12 cellular contexts compared by ENCODE assay signal in genomic region chr13:52447815-52448552, GRCh38. TPM values are rescaled to one million over a fixed set of nuclear protein-coding genes. Genes with fewer than 3 reads are reported as not detected.
DNase-seq lines count a peak whose midpoint lies in the region; ATAC-seq, FAIRE-seq and TF ChIP-seq lines count a peak whose summit lies in the region.
"Had no signal": no experiment of that assay in that cellular context is flagged by ENCODE, and none has a peak within 500 bp of the region (broad histone marks: within the 10 kb centered on the region; RNA-seq: fewer than 3 reads in every experiment).

No MANE protein-coding gene starts in this region.

- in situ Hi-C loops in HepG2 (cut with HindIII; ENCODE audit: extremely low pct_ligation_motif_present, low pct_unique_long_range_greater_than_20kb), result no loop called here

- H3K27ac ChIP-seq in HepG2 (ENCODE audit: extremely low read length, insufficient read depth, low read length) (no peak overlapping the region), right lobe of liver (no peak overlapping the region)
- H3K27ac ChIP-seq: parathyroid adenoma had no signal

- H3K36me3 ChIP-seq in HepG2 (replicated peaks in 1 of 2; ENCODE audit: control insufficient read depth in 1 of 2, insufficient read depth in 2 of 2, low read length in 2 of 2) (peaks cover 0 to 2% of the 10 kb centered on the region in 2 experiments; a peak in 2 of 5 replicates), right lobe of liver (no peaks in the 10 kb centered on the region)

- H3K4me1 Mint-ChIP-seq in T-helper 17 cell, result peaks cover 25% of the 10 kb centered on the region

- ATAC-seq in HepG2 (no peak), right lobe of liver (no peak), T-helper 17 cell (no peak), GM19035 (IDR thresholded peaks at IDR 0.05; ENCODE audit: unreplicated experiment) (no peak), GM19467 (IDR thresholded peaks at IDR 0.05; ENCODE audit: unreplicated experiment) (no peak), HG02610 (IDR thresholded peaks at IDR 0.05; ENCODE audit: unreplicated experiment) (no peak)

- H3K79me2 ChIP-seq in HepG2 (ENCODE audit: insufficient read depth, low read length), result peaks cover 36% of the 10 kb centered on the region
- H3K79me2 ChIP-seq: parathyroid adenoma had no signal

- BruUV-seq in HepG2 (replicated peaks; lab: Mats Ljungman, UMichigan), result no TSS peak

- TF ChIP-seq CTCF in HepG2 (CRISPR knock-in tag; IDR thresholded peaks at IDR 0.05) (no peak), right lobe of liver (IDR thresholded peaks at IDR 0.05) (no peak), fibroblast of villous mesenchyme (IDR thresholded peaks at IDR 0.05; ENCODE audit: insufficient read depth, low read depth, low read length) (no peak)

- TF ChIP-seq POLR2A in HepG2 (IDR thresholded peaks at IDR 0.05; ENCODE audit: insufficient read depth in 1 of 2, low read depth in 2 of 2, low read length in 2 of 2) (no peak), right lobe of liver (IDR thresholded peaks at IDR 0.05) (no peak)

- DNase-seq in HepG2 (ENCODE audit: low spot score) (no peak), right lobe of liver (no peak), T-helper 17 cell (no peak), fibroblast of villous mesenchyme (ENCODE audit: low read depth) (no peak), urothelium cell line (ENCODE audit: low spot score) (no peak)
- DNase-seq: NCI-H1417 treated with DMSO at 0.1 percent for 48 hours; stimulated activated CD4-positive, alpha-beta T cell treated with anti-CD3 and anti-CD28 coated beads, Interleukin-4, amount 100 ng/mL, for 4 hours had no signal

- POLR2A ChIA-PET in HepG2 (lab: Yijun Ruan, JAX), result no interaction called here

- FAIRE-seq in HepG2 (lab: Jason Lieb, UNC), result no peak
- no peak for FAIRE-seq in urothelium cell line (lab: Jason Lieb, UNC)

- no peaks in the 10 kb centered on the region for H3K27me3 Mint-ChIP-seq in T-helper 17 cell

- H3K27me3 ChIP-seq in HepG2 (ENCODE audit: control insufficient read depth in 1 of 2, insufficient read depth in 2 of 2, low read length in 2 of 2) (no peaks in the 10 kb centered on the region; a peak in 1 of 5 replicates), right lobe of liver (no peaks in the 10 kb centered on the region)
- H3K27me3 ChIP-seq: esophagus muscularis mucosa had no signal

- H3K4me1 ChIP-seq in HepG2 (ENCODE audit: insufficient read depth, low read length) (peaks cover 27% of the 10 kb centered on the region), right lobe of liver (peaks cover 0 to 8% (median 3%) of the 10 kb centered on the region in 4 donors)
- H3K4me1 ChIP-seq: parathyroid adenoma had no signal

- intact Hi-C loops in HepG2 (cut with micrococcal nuclease; ENCODE audit: unreplicated experiment), result loop anchor here (2.0 kb wide), 1 partner anchor 19 kb away; no protein-coding TSS in a partner anchor
- intact Hi-C loops in right lobe of liver (cut with DNase I), result no loop called here

- TF ChIP-seq RAD21 in HepG2 (CRISPR knock-in tag; IDR thresholded peaks at IDR 0.05), result no peak

- H3K9ac ChIP-seq in HepG2 (ENCODE audit: insufficient read depth, low read depth, low read length), result no peak overlapping the region; the same call in 1 of the 2 replicates
- H3K9ac ChIP-seq: parathyroid adenoma had no signal

- H4K20me1 ChIP-seq in HepG2 (ENCODE audit: insufficient read depth, low read length), result peaks cover 9% of the 10 kb centered on the region; the same call in 1 of the 2 replicates

- WGBS in HepG2 (ENCODE audit: low lambda C conversion rate), result 94% methylated on average over 3 of the region's 5 CpGs
- WGBS in right lobe of liver (ENCODE audit: insufficient coverage, low coverage, low lambda C conversion rate, missing lambda C conversion rate), result 96% methylated on average over 3 of the region's 5 CpGs

- no peaks in the 10 kb centered on the region for H3K36me3 Mint-ChIP-seq in T-helper 17 cell (ENCODE audit: low read depth)

- CTCF ChIA-PET in HepG2 (lab: Yijun Ruan, JAX; ENCODE audit: low intra/inter-chr PET ratio, low total read pairs), result no interaction called here

- no peak overlapping the region for H3K4me3 Mint-ChIP-seq in T-helper 17 cell

- H3K27ac Mint-ChIP-seq in T-helper 17 cell, result peak overlapping the region; percentile 85

- H3K4me2 ChIP-seq in HepG2 (ENCODE audit: low read depth, low read length), result peak overlapping the region; percentile 85

- H3K9me3 ChIP-seq in HepG2 (ENCODE audit: low read length) (no peaks in the 10 kb centered on the region), right lobe of liver (no peaks in the 10 kb centered on the region), T-helper 17 cell (ENCODE audit: control insufficient read depth, low read length, poor library complexity, severe bottlenecking) (no peaks in the 10 kb centered on the region)
- H3K9me3 ChIP-seq: esophagus muscularis mucosa had no signal

- H3K4me3 ChIP-seq in HepG2 (replicated peaks in 1 of 3; ENCODE audit: insufficient read depth in 1 of 3, low read depth in 2 of 3, low read length in 3 of 3) (no peak overlapping the region), right lobe of liver (no peak overlapping the region), fibroblast of villous mesenchyme (ENCODE audit: low read depth, low read length) (peak overlapping the region; percentile 5)

- no peak overlapping the region for H2AFZ ChIP-seq in HepG2 (ENCODE audit: low read length)
- H2AFZ ChIP-seq: parathyroid adenoma had no signal

- TF ChIP-seq EP300 in HepG2 (IDR thresholded peaks at IDR 0.05; ENCODE audit: low read depth in 2 of 2, low read length in 2 of 2), result no peak
- TF ChIP-seq EP300 in HepG2 (CRISPR knock-in tag; IDR thresholded peaks at IDR 0.05; ENCODE audit: borderline replicate concordance), result no peak

RNA-seq across cellular contexts. Expression of gene VPS36, which starts 2.5 kb away (rescaled TPM):
- total RNA-seq in HepG2 (2016; rRNA removed; fragmentation: Illumina TruSeq; extraction: Trizol) (22.0 and 22.4 TPM in 2 replicates), right lobe of liver (10 to 100 TPM; 14.6 to 25.7 (median 21.5) TPM), T-helper 17 cell (10 to 100 TPM; 39.6 to 42.0 TPM), fibroblast of villous mesenchyme (33.8 and 39.3 TPM in 2 replicates)
- 12.7 and 13.9 TPM in 2 replicates for total RNA-seq in HepG2 (2016; cell fraction: cytosol; rRNA removed; fragmentation: Illumina TruSeq; extraction: Trizol; ENCODE audit: low read depth)
- total RNA-seq in HepG2 (2016; cell fraction: insoluble cytoplasmic fraction; rRNA removed; fragmentation: Illumina TruSeq; extraction: Trizol), result 19.3 and 21.4 TPM in 2 replicates
- total RNA-seq in HepG2 (2016; cell fraction: membrane; rRNA removed; fragmentation: Illumina TruSeq; extraction: Trizol), result 10.3 and 11.4 TPM in 2 replicates
- 50.1 and 52.0 TPM in 2 replicates for total RNA-seq in HepG2 (2016; cell fraction: nucleus; rRNA removed; fragmentation: Illumina TruSeq; extraction: Trizol)
- 13.6 and 17.2 TPM in 2 replicates for polyA plus RNA-seq in HepG2 (2011; rRNA removed)
- polyA plus RNA-seq in HepG2 (2011; cell fraction: cytosol; rRNA removed), result 4.5 and 6.7 TPM in 2 replicates
- polyA plus RNA-seq in HepG2 (2011; cell fraction: nucleus; rRNA removed), result 27.7 and 36.3 TPM in 2 replicates
- 12.7 and 15.8 TPM in 2 replicates for polyA plus RNA-seq in HepG2 (2012)
- polyA plus RNA-seq in HepG2 (2016; cell fraction: cytosol; fragmentation: Illumina TruSeq; extraction: Trizol; ENCODE audit: low read depth), result 3.9 and 4.1 TPM in 2 replicates
- 24.8 and 28.0 TPM in 2 replicates for polyA plus RNA-seq in HepG2 (2016; cell fraction: insoluble cytoplasmic fraction; fragmentation: Illumina TruSeq; extraction: Trizol; ENCODE audit: low read depth)
- 8.7 and 8.9 TPM in 2 replicates for polyA plus RNA-seq in HepG2 (2016; cell fraction: membrane; fragmentation: Illumina TruSeq; extraction: Trizol; ENCODE audit: low read depth)
- 71.2 and 78.2 TPM in 2 replicates for polyA plus RNA-seq in HepG2 (2016; cell fraction: nucleus; fragmentation: Illumina TruSeq; extraction: Trizol; ENCODE audit: insufficient read depth, low read depth)
- 5.9 and 12.4 TPM in 2 replicates for polyA minus RNA-seq in HepG2 (2011; rRNA and poly(A)+ RNA removed; ENCODE audit: low replicate concordance)
- polyA minus RNA-seq in HepG2 (2011; cell fraction: cytosol; rRNA and poly(A)+ RNA removed), result 4.7 TPM in 2 replicates
- polyA minus RNA-seq in HepG2 (2011; cell fraction: nucleus; rRNA and poly(A)+ RNA removed), result 48.2 and 61.0 TPM in 2 replicates

RNA-seq across cellular contexts. Expression of gene CKAP2, which starts 7.3 kb away (rescaled TPM):
- total RNA-seq in HepG2 (2016; rRNA removed; fragmentation: Illumina TruSeq; extraction: Trizol) (40.3 and 72.3 TPM in 2 replicates), right lobe of liver (1 to 10 TPM; 2.1 to 7.2 (median 4.3) TPM), T-helper 17 cell (10 to 100 TPM; 21.8 to 27.8 TPM), fibroblast of villous mesenchyme (20.9 and 39.3 TPM in 2 replicates)
- 5.2 and 5.6 TPM in 2 replicates for total RNA-seq in HepG2 (2016; cell fraction: cytosol; rRNA removed; fragmentation: Illumina TruSeq; extraction: Trizol; ENCODE audit: low read depth)
- 38.2 and 69.0 TPM in 2 replicates for total RNA-seq in HepG2 (2016; cell fraction: insoluble cytoplasmic fraction; rRNA removed; fragmentation: Illumina TruSeq; extraction: Trizol)
- 15.4 and 19.6 TPM in 2 replicates for total RNA-seq in HepG2 (2016; cell fraction: membrane; rRNA removed; fragmentation: Illumina TruSeq; extraction: Trizol)
- total RNA-seq in HepG2 (2016; cell fraction: nucleus; rRNA removed; fragmentation: Illumina TruSeq; extraction: Trizol), result 36.5 and 37.2 TPM in 2 replicates
- 4.9 and 6.7 TPM in 2 replicates for polyA plus RNA-seq in HepG2 (2011; rRNA removed)
- polyA plus RNA-seq in HepG2 (2011; cell fraction: cytosol; rRNA removed), result 3.7 and 5.1 TPM in 2 replicates
- 5.0 and 5.6 TPM in 2 replicates for polyA plus RNA-seq in HepG2 (2011; cell fraction: nucleus; rRNA removed)
- polyA plus RNA-seq in HepG2 (2012), result 12.9 and 23.5 TPM in 2 replicates
- 2.6 and 3.1 TPM in 2 replicates for polyA plus RNA-seq in HepG2 (2016; cell fraction: cytosol; fragmentation: Illumina TruSeq; extraction: Trizol; ENCODE audit: low read depth)
- 77.0 and 80.7 TPM in 2 replicates for polyA plus RNA-seq in HepG2 (2016; cell fraction: insoluble cytoplasmic fraction; fragmentation: Illumina TruSeq; extraction: Trizol; ENCODE audit: low read depth)
- polyA plus RNA-seq in HepG2 (2016; cell fraction: membrane; fragmentation: Illumina TruSeq; extraction: Trizol; ENCODE audit: low read depth), result 8.4 TPM in 2 replicates
- polyA plus RNA-seq in HepG2 (2016; cell fraction: nucleus; fragmentation: Illumina TruSeq; extraction: Trizol; ENCODE audit: insufficient read depth, low read depth), result 50.3 and 52.7 TPM in 2 replicates
- polyA minus RNA-seq in HepG2 (2011; rRNA and poly(A)+ RNA removed; ENCODE audit: low replicate concordance), result 2.7 and 7.5 TPM in 2 replicates
- 12.1 and 17.6 TPM in 2 replicates for polyA minus RNA-seq in HepG2 (2011; cell fraction: cytosol; rRNA and poly(A)+ RNA removed)
- 21.6 and 22.9 TPM in 2 replicates for polyA minus RNA-seq in HepG2 (2011; cell fraction: nucleus; rRNA and poly(A)+ RNA removed)

RNA-seq across cellular contexts. Expression of gene THSD1, which starts 42.0 kb away (rescaled TPM):
- total RNA-seq in HepG2 (2016; rRNA removed; fragmentation: Illumina TruSeq; extraction: Trizol), result 0.11 TPM in 1 of 2 replicates, not detected in the other
- total RNA-seq in HepG2 (2016; cell fraction: cytosol; rRNA removed; fragmentation: Illumina TruSeq; extraction: Trizol; ENCODE audit: low read depth), result 0.51 and 0.62 TPM in 2 replicates
- 0.06 TPM in 1 of 2 replicates, not detected in the other for total RNA-seq in HepG2 (2016; cell fraction: insoluble cytoplasmic fraction; rRNA removed; fragmentation: Illumina TruSeq; extraction: Trizol)
- 0.21 and 0.37 TPM in 2 replicates for total RNA-seq in HepG2 (2016; cell fraction: membrane; rRNA removed; fragmentation: Illumina TruSeq; extraction: Trizol)
- not detected in 2 replicates for total RNA-seq in HepG2 (2016; cell fraction: nucleus; rRNA removed; fragmentation: Illumina TruSeq; extraction: Trizol)
- polyA plus RNA-seq in HepG2 (2011; rRNA removed), result 0.15 and 0.18 TPM in 2 replicates
- polyA plus RNA-seq in HepG2 (2011; cell fraction: cytosol; rRNA removed), result 0.05 and 0.06 TPM in 2 replicates
- 0.52 and 0.61 TPM in 2 replicates for polyA plus RNA-seq in HepG2 (2011; cell fraction: nucleus; rRNA removed)
- 0.15 TPM in 1 of 2 replicates, not detected in the other for polyA plus RNA-seq in HepG2 (2012)
- not detected in 2 replicates for polyA plus RNA-seq in HepG2 (2016; cell fraction: cytosol; fragmentation: Illumina TruSeq; extraction: Trizol; ENCODE audit: low read depth)
- not detected in 2 replicates for polyA plus RNA-seq in HepG2 (2016; cell fraction: insoluble cytoplasmic fraction; fragmentation: Illumina TruSeq; extraction: Trizol; ENCODE audit: low read depth)
- polyA plus RNA-seq in HepG2 (2016; cell fraction: membrane; fragmentation: Illumina TruSeq; extraction: Trizol; ENCODE audit: low read depth), result not detected in 2 replicates
- 0.16 TPM in 1 of 2 replicates, not detected in the other for polyA plus RNA-seq in HepG2 (2016; cell fraction: nucleus; fragmentation: Illumina TruSeq; extraction: Trizol; ENCODE audit: insufficient read depth, low read depth)
- 0.20 and 3.8 TPM in 2 replicates for polyA minus RNA-seq in HepG2 (2011; rRNA and poly(A)+ RNA removed; ENCODE audit: low replicate concordance)
- not detected in 2 replicates for polyA minus RNA-seq in HepG2 (2011; cell fraction: cytosol; rRNA and poly(A)+ RNA removed)
- polyA minus RNA-seq in HepG2 (2011; cell fraction: nucleus; rRNA and poly(A)+ RNA removed), result 0.26 and 0.37 TPM in 2 replicates
- 1 to 10 TPM in 5 of 6 experiments, under 1 TPM in 1; 0.95 to 2.3 (median 1.5) TPM for total RNA-seq in right lobe of liver
- total RNA-seq in T-helper 17 cell, result under 1 TPM; 0.40 to 0.68 TPM
- total RNA-seq in fibroblast of villous mesenchyme, result 1.9 and 9.9 TPM in 2 replicates
